1 cellular context compared by ENCODE assay signal in genomic region chr10:127887497-127888415, GRCh38.
TF ChIP-seq lines count a peak whose summit lies in the region.

No MANE protein-coding gene starts in this region.

TF ChIP-seq in endothelial cell of umbilical vein, 7 proteins besides CTCF, POLR2A, EP300 and RAD21:
- TF ChIP-seq GATA2 (IDR thresholded peaks at IDR 0.05; ENCODE audit: insufficient read depth, insufficient read length, low read depth, low read length) (no peak), MYC (IDR thresholded peaks at IDR 0.05; ENCODE audit: low read depth, low read length) (no peak), FOS (IDR thresholded peaks at IDR 0.05; ENCODE audit: borderline replicate concordance, insufficient read depth, low read length) (no peak), POLR2AphosphoS5 (IDR thresholded peaks at IDR 0.05; ENCODE audit: insufficient read depth, low read depth, low read length) (no peak), EZH2 (IDR thresholded peaks at IDR 0.05; ENCODE audit: borderline replicate concordance, low read depth, low read length, severe bottlenecking) (no peak), MAX (IDR thresholded peaks at IDR 0.05; ENCODE audit: insufficient read depth, insufficient read length) (no peak), JUN (IDR thresholded peaks at IDR 0.05; ENCODE audit: borderline replicate concordance, insufficient read depth, insufficient read length, low read depth) (no peak)
